In genomic region chr15:25982736-25983135, GRCh38 we compare ENCODE assay signal across 10 cellular contexts.
"Had no signal": no experiment of that assay in that cellular context is flagged by ENCODE, and none has a peak within 500 bp of the region (broad histone marks: within the 10 kb centered on the region; RNA-seq: fewer than 3 reads in every experiment).

No MANE protein-coding gene starts in this region.

- H2AFZ ChIP-seq: GM23338 had no signal

- FAIRE-seq: K562 had no signal

- DNase-seq: H7, HFFc6, IMR-90, Kasumi-1, KG1 had no signal

- H3K27ac ChIP-seq: HL-60 had no signal

- ATAC-seq: GM23338, HCT116, K562 had no signal

- H3K4me2 ChIP-seq: GM23338 had no signal

- H3K36me3 ChIP-seq: HAP-1 had no signal

- H3K9me3 ChIP-seq: HAP-1 had no signal

- H3K4me3 ChIP-seq: GM23338, HAP-1, K562 had no signal
